Comparison of ENCODE assay signal across 26 cellular contexts in the genomic region with DNA sequence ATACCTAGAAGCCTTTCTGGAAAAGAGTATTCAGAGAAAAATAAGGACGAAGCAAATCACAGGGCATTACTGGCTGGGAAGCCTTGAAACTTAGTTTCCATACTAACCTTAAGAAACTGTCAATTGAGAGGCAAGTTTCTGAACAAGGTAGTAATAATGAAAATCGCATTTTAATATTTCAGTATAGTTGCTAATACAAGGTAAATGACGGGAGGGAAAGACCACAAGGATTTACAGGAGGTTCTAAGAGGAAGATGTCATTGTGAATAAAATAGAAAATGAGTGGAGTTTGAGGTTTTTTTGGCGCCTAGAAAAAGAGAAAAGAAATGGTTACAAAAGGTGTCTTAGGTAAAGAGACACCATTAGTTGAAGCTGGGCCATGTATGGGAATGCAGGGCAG.
"Had no signal": no experiment of that assay in that cellular context is flagged by ENCODE, and none has a peak within 500 bp of the region (broad histone marks: within the 10 kb centered on the region; RNA-seq: fewer than 3 reads in every experiment).

No MANE protein-coding gene starts in this region.

- H3K4me1 ChIP-seq: left ventricle myocardium inferior, pancreas, prostate gland, suprapubic skin, tibial artery, upper lobe of right lung had no signal

- H3K9me3 Mint-ChIP-seq: immature natural killer cell; memory B cell; naive thymus-derived CD8-positive, alpha-beta T cell; nephron; neural crest cell; stimulated activated naive B cell treated with anti-CD40 and anti-IgM and Interleukin-4, amounts not matched to agents 10 μg/mL and 1 μg/mL and 100 μg/mL, for 72 hours had no signal

- H3K27ac Mint-ChIP-seq: immature natural killer cell; memory B cell; naive thymus-derived CD8-positive, alpha-beta T cell; nephron; stimulated activated naive B cell treated with anti-CD40 and anti-IgM and Interleukin-4, amounts not matched to agents 10 μg/mL and 1 μg/mL and 100 μg/mL, for 72 hours had no signal

- DNase-seq: hypothalamus; immature natural killer cell; kidney; left ventricle myocardium inferior; naive thymus-derived CD8-positive, alpha-beta T cell; nucleus accumbens; pancreas; posterior cingulate gyrus; retina; right cardiac atrium; stimulated activated CD4-positive, alpha-beta T cell treated with anti-CD3 and anti-CD28 coated beads, Interleukin-12 subunit alpha, Interleukin-12 subunit beta, amount 100 ng/mL, for 4 hours; stimulated activated CD4-positive, alpha-beta T cell treated with anti-CD3 and anti-CD28 coated beads, Interleukin-15, amount 100 ng/mL, for 24 hours; stimulated activated CD4-positive, alpha-beta T cell treated with anti-CD3 and anti-CD28 coated beads, Interleukin-2, amount 100 ng/mL, for 24 hours; stimulated activated CD4-positive, alpha-beta T cell treated with anti-CD3 and anti-CD28 coated beads, Interleukin-4, amount 100 ng/mL, for 1 hour; stimulated activated naive B cell treated with anti-CD40 and anti-IgM and Interleukin-4, amounts not matched to agents 10 μg/mL and 1 μg/mL and 100 μg/mL, for 72 hours; stimulated activated naive CD8-positive, alpha-beta T cell treated with anti-CD3 and anti-CD28 coated beads, Interleukin-15, Interleukin-2, amounts not matched to agents 100 U/mL and 50 U/mL, for 24 hours; upper lobe of right lung had no signal

- H3K27me3 ChIP-seq: pancreas, suprapubic skin, tibial artery, upper lobe of right lung had no signal

- H3K4me1 Mint-ChIP-seq: immature natural killer cell; memory B cell; naive thymus-derived CD8-positive, alpha-beta T cell; nephron had no signal

- H3K9me3 ChIP-seq: left ventricle myocardium inferior, pancreas, prostate gland, suprapubic skin, thoracic aorta, tibial artery, upper lobe of right lung had no signal

- H3K27me3 Mint-ChIP-seq: naive thymus-derived CD8-positive, alpha-beta T cell; stimulated activated naive B cell treated with anti-CD40 and anti-IgM and Interleukin-4, amounts not matched to agents 10 μg/mL and 1 μg/mL and 100 μg/mL, for 72 hours had no signal

- H3K36me3 ChIP-seq: left ventricle myocardium inferior, pancreas, prostate gland, suprapubic skin, thoracic aorta, tibial artery, upper lobe of right lung had no signal

- ATAC-seq: naive thymus-derived CD8-positive, alpha-beta T cell; pancreas; right cardiac atrium; stimulated activated naive B cell treated with anti-CD40 and anti-IgM and Interleukin-4, amounts not matched to agents 10 μg/mL and 1 μg/mL and 100 μg/mL, for 72 hours; stimulated activated naive CD8-positive, alpha-beta T cell treated with anti-CD3 and anti-CD28 coated beads, Interleukin-15, Interleukin-2, amounts not matched to agents 100 U/mL and 50 U/mL, for 24 hours had no signal

- H3K4me3 Mint-ChIP-seq: immature natural killer cell; memory B cell; naive thymus-derived CD8-positive, alpha-beta T cell; nephron; neural crest cell; stimulated activated naive B cell treated with anti-CD40 and anti-IgM and Interleukin-4, amounts not matched to agents 10 μg/mL and 1 μg/mL and 100 μg/mL, for 72 hours had no signal

- H3K27ac ChIP-seq: left ventricle myocardium inferior, pancreas, prostate gland, skin epidermis, suprapubic skin, thoracic aorta, tibial artery, upper lobe of right lung had no signal

- H3K4me3 ChIP-seq: left ventricle myocardium inferior, lung, pancreas, prostate gland, skin epidermis, suprapubic skin, thoracic aorta, tibial artery, upper lobe of right lung had no signal

- H3K36me3 Mint-ChIP-seq: immature natural killer cell; memory B cell; naive thymus-derived CD8-positive, alpha-beta T cell; stimulated activated naive B cell treated with anti-CD40 and anti-IgM and Interleukin-4, amounts not matched to agents 10 μg/mL and 1 μg/mL and 100 μg/mL, for 72 hours had no signal
